ENCODE assay signal across 8 cellular contexts in genomic region chr22:24803064-24803542, GRCh38. TPM values are rescaled to one million over a fixed set of nuclear protein-coding genes. Genes with fewer than 3 reads are reported as not detected.
A peak's percentile ranks its signal among the peaks of the same experiment; 100 is the strongest.
DNase-seq lines count a peak whose midpoint lies in the region; ATAC-seq and TF ChIP-seq lines count a peak whose summit lies in the region.

No MANE protein-coding gene starts in this region.

- no peaks in the 10 kb centered on the region for H3K4me1 ChIP-seq in mesendoderm (ENCODE audit: control insufficient read depth, low read depth, low read length)

- H3K79me2 ChIP-seq in mesendoderm (ENCODE audit: control insufficient read depth, insufficient read depth, low read length): no peaks in the 10 kb centered on the region

- H3K27ac ChIP-seq in coronary artery (no peak overlapping the region), mesendoderm (ENCODE audit: low read depth, low read length) (no peak overlapping the region)

- DNase-seq in DMS114 treated with DMSO at 0.1 percent for 48 hours (lab: John Stamatoyannopoulos, UW; ENCODE audit: unreplicated experiment) (peak; percentile 7), HT1080 (ENCODE audit: low read depth) (peak; percentile 11), coronary artery (ENCODE audit: low spot score) (no peak), mesendoderm (peak; percentile 89)
- DNase-seq in activated CD4-positive, CD25-positive, alpha-beta regulatory T cell treated with anti-CD3 and anti-CD28 coated beads, Interleukin-2, amount 50 U/mL, for 72 hours: peak; percentile 65
- DNase-seq in stimulated activated CD8-positive, alpha-beta memory T cell treated with anti-CD3 and anti-CD28 coated beads, Interleukin-7, amount 100 ng/mL, for 1 hour (ENCODE audit: low read depth in 2 of 2): peak; percentile 14 to 41

- H3K79me1 ChIP-seq in mesendoderm (ENCODE audit: low read length): no peaks in the 10 kb centered on the region

- no peak overlapping the region for H3K9ac ChIP-seq in mesendoderm (ENCODE audit: low read length)

- no peak overlapping the region for H2BK15ac ChIP-seq in mesendoderm (replicated peaks; ENCODE audit: low read depth)

- no peak overlapping the region for H3K4me2 ChIP-seq in mesendoderm (ENCODE audit: low read length)

- no peak overlapping the region for H3K18ac ChIP-seq in mesendoderm (ENCODE audit: low read length)

- WGBS in mesendoderm (ENCODE audit: extremely low coverage, insufficient coverage, low lambda C conversion rate): no CpG with 5 or more reads among the region's 3 CpGs

- H3K4me3 ChIP-seq in coronary artery (no peak overlapping the region), mesendoderm (ENCODE audit: low read length) (no peak overlapping the region)

- H2BK120ac ChIP-seq in mesendoderm (ENCODE audit: low read depth, low read length): no peak overlapping the region

- no peak overlapping the region for H2AK5ac ChIP-seq in mesendoderm (ENCODE audit: low read length)

- peak; percentile 89 for TF ChIP-seq CTCF in coronary artery (IDR thresholded peaks at IDR 0.05)

- no peak overlapping the region for H4K8ac ChIP-seq in mesendoderm (ENCODE audit: low read depth, low read length)

- H3K27me3 ChIP-seq in mesendoderm (ENCODE audit: insufficient read depth, low read length, poor library complexity): no peaks in the 10 kb centered on the region

- H3K23ac ChIP-seq in mesendoderm (ENCODE audit: low read length): no peak overlapping the region

- H3K4ac ChIP-seq in mesendoderm (ENCODE audit: low read depth, low read length): no peak overlapping the region

- no peak for ATAC-seq in GM18868 (IDR thresholded peaks at IDR 0.05; ENCODE audit: unreplicated experiment)
- no peak for ATAC-seq in HG02870 (IDR thresholded peaks at IDR 0.05; ENCODE audit: unreplicated experiment)

- H3K36me3 ChIP-seq in mesendoderm (ENCODE audit: control insufficient read depth, insufficient read depth, low read length): no peaks in the 10 kb centered on the region

- no peak overlapping the region for H4K5ac ChIP-seq in mesendoderm (ENCODE audit: low read length)

- H3K56ac ChIP-seq in mesendoderm (ENCODE audit: low read length): no peak overlapping the region

- no peak overlapping the region for H2BK5ac ChIP-seq in mesendoderm (ENCODE audit: low read length)

RNA-seq across cellular contexts. Expression of gene SGSM1, which starts 2.9 kb away (rescaled TPM):
- total RNA-seq in HT1080 (2014; rRNA removed; shearing (Covaris generic)): not detected in 2 replicates
- not detected in 2 replicates for polyA plus RNA-seq in HT1080 (2015; cell fraction: cytosol; rRNA removed)
- not detected in 2 replicates for polyA plus RNA-seq in HT1080 (2015; cell fraction: nucleus; rRNA removed)
- 1.3 TPM for polyA plus RNA-seq in mesendoderm (2013, experiment 1 of 2)
- 0.39 TPM for polyA plus RNA-seq in mesendoderm (2013, experiment 2 of 2)

RNA-seq across cellular contexts. Expression of gene PIWIL3, which starts 28.6 kb away (rescaled TPM):
- not detected in 2 replicates for total RNA-seq in HT1080 (2014; rRNA removed; shearing (Covaris generic))
- polyA plus RNA-seq in HT1080 (2015; cell fraction: cytosol; rRNA removed): not detected in 2 replicates
- polyA plus RNA-seq in HT1080 (2015; cell fraction: nucleus; rRNA removed): not detected in 2 replicates
- polyA plus RNA-seq in mesendoderm (2013, experiment 1 of 2): 0.15 TPM
- polyA plus RNA-seq in mesendoderm (2013, experiment 2 of 2): 0.25 TPM
